In the genomic region with DNA sequence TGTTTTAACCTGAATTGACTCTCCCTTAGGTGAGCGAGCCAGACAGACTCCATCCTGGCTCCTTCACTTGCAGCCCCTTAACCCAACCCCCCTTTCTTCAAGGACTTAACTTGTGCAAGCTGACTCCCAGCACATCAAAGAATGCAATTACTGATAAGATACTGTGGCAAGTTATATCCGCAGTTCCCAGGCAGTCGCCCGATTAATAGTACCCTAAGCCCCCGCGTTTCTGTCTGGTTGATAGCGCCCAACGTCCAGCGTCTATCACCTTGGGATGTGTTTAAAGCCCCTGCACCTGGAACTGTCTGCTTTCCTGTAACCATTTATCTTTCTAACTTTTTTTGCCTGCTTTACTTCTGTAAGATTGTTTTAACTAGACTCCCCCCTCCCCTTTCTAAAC, we compare ENCODE assay signal across 17 cellular contexts. TPM values are rescaled to one million over a fixed set of nuclear protein-coding genes. Genes with fewer than 3 reads are reported as not detected.
DNase-seq lines count a peak whose midpoint lies in the region; ATAC-seq and TF ChIP-seq lines count a peak whose summit lies in the region.
"Had no signal": no experiment of that assay in that cellular context is flagged by ENCODE, and none has a peak within 500 bp of the region (broad histone marks: within the 10 kb centered on the region; RNA-seq: fewer than 3 reads in every experiment).

No MANE protein-coding gene starts in this region.

- no peaks in the 10 kb centered on the region for H3K9me3 Mint-ChIP-seq in progenitor cell of endocrine pancreas (ENCODE audit: low read depth)
- H3K9me3 Mint-ChIP-seq: CD8-positive, alpha-beta T cell had no signal

- no peak for ATAC-seq in GM21619 (IDR thresholded peaks at IDR 0.05; ENCODE audit: unreplicated experiment)
- ATAC-seq: A549; CD8-positive, alpha-beta T cell; HepG2 had no signal

- no peak for TF ChIP-seq CTCF in progenitor cell of endocrine pancreas (IDR thresholded peaks at IDR 0.05; ENCODE audit: unreplicated experiment)

- H3K4me1 Mint-ChIP-seq in progenitor cell of endocrine pancreas (ENCODE audit: low read depth): peaks cover 9% of the 10 kb centered on the region

- DNase-seq in OCI-M1 (lab: John Stamatoyannopoulos, UW): peak; percentile 33
- peak; percentile 43 for DNase-seq in amniotic epithelial cell (ENCODE audit: low read depth)
- DNase-seq in left kidney (ENCODE audit: low read depth, low spot score): peak; percentile 47
- DNase-seq in progenitor cell of endocrine pancreas (ENCODE audit: low spot score, unreplicated experiment): no peak
- DNase-seq in NCI-H2171 treated with DMSO at 0.1 percent for 48 hours (lab: John Stamatoyannopoulos, UW): no peak
- DNase-seq in inferior parietal cortex (ENCODE audit: extremely low spot score): no peak
- no peak for DNase-seq in NCI-H1092 (lab: John Stamatoyannopoulos, UW)
- DNase-seq: CD8-positive, alpha-beta T cell; COR-L47; DND-41; GDM1; GOT3; H9 had no signal

- H3K4me3 Mint-ChIP-seq in progenitor cell of endocrine pancreas (ENCODE audit: low read depth): no peak overlapping the region
- H3K4me3 Mint-ChIP-seq: CD14-positive monocyte; CD8-positive, alpha-beta T cell; H9 had no signal

- no peaks in the 10 kb centered on the region for H3K27me3 Mint-ChIP-seq in progenitor cell of endocrine pancreas

- H3K36me3 Mint-ChIP-seq in progenitor cell of endocrine pancreas (ENCODE audit: insufficient read depth): peaks cover 17% of the 10 kb centered on the region
- H3K36me3 Mint-ChIP-seq: CD14-positive monocyte; CD8-positive, alpha-beta T cell had no signal

- H3K27ac Mint-ChIP-seq in progenitor cell of endocrine pancreas: peak overlapping the region; percentile 90
- H3K27ac Mint-ChIP-seq: CD14-positive monocyte; CD8-positive, alpha-beta T cell had no signal

RNA-seq across cellular contexts. Expression of a gene that starts 6.2 kb away (rescaled TPM):
- total RNA-seq in progenitor cell of endocrine pancreas: 20.5 and 22.1 TPM in 2 replicates

RNA-seq across cellular contexts. Expression of a gene that starts 19.3 kb away (rescaled TPM):
- total RNA-seq in progenitor cell of endocrine pancreas: 61.0 and 70.0 TPM in 2 replicates

RNA-seq across cellular contexts. Expression of a gene that starts 38.3 kb away (rescaled TPM):
- 8.5 and 11.7 TPM in 2 replicates for total RNA-seq in progenitor cell of endocrine pancreas

RNA-seq across cellular contexts. Expression of a gene that starts 42.1 kb away (rescaled TPM):
- 44.5 and 48.9 TPM in 2 replicates for total RNA-seq in progenitor cell of endocrine pancreas

Comparison
In these comparisons a context has a peak if more than half of its experiments do, and no peak if none do; other contexts are left out.
1. DNase-seq: peak in OCI-M1 (single experiment), amniotic epithelial cell (single experiment) and left kidney (single experiment); none in progenitor cell of endocrine pancreas (single experiment), NCI-H2171 treated with DMSO at 0.1 percent for 48 hours (single experiment), inferior parietal cortex (single experiment) and NCI-H1092 (single experiment).